12 cellular contexts compared by ENCODE assay signal in the genomic region with DNA sequence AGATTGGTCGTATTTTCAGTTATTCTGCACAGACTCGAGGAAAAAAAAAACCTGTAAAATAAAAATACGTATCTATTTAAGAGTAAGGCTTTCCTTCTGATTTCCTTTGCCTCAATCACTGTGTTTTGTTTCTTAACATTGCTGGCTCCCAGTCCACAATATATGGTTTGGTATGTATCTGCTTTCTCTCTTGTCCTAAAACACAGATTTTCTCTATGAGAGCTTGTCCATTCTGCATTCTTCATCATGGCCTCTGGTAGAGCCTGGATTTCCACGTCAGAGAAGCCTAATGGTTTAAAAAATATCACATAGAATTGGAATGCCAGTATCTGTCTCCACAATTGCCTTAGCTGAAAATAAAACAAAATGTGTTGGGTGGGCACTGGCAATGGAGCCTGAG. TPM values are rescaled to one million over a fixed set of nuclear protein-coding genes. Genes with fewer than 3 reads are reported as not detected.
DNase-seq lines count a peak whose midpoint lies in the region; ATAC-seq and TF ChIP-seq lines count a peak whose summit lies in the region.
"Had no signal": no experiment of that assay in that cellular context is flagged by ENCODE, and none has a peak within 500 bp of the region (broad histone marks: within the 10 kb centered on the region; RNA-seq: fewer than 3 reads in every experiment).

No MANE protein-coding gene starts in this region.

- no peak overlapping the region for H3K27ac Mint-ChIP-seq in MCF 10A (ENCODE audit: low read depth, unreplicated experiment)
- peak overlapping the region; percentile 84 to 96 (median 94) for H3K27ac Mint-ChIP-seq in naive B cell

- no peaks in the 10 kb centered on the region for H3K4me1 ChIP-seq in breast epithelium
- H3K4me1 ChIP-seq in urinary bladder (ENCODE audit: insufficient read depth) = peaks cover 2% of the 10 kb centered on the region

- intact Hi-C loops in breast epithelium (cut with DNase I; ENCODE audit: low total_unique reads) (no loop called here), MCF 10A (cut with micrococcal nuclease) (no loop called here)

- H3K27ac ChIP-seq in breast epithelium = peak overlapping the region; percentile 79 to 81
- H3K27ac ChIP-seq in cingulate gyrus (ENCODE audit: low read depth, low read length) = peak overlapping the region; percentile 92
- H3K27ac ChIP-seq in urinary bladder (ENCODE audit: low read depth) = peak overlapping the region; percentile 2

- H3K9me3 Mint-ChIP-seq in MCF 10A (ENCODE audit: unreplicated experiment) = no peaks in the 10 kb centered on the region
- H3K9me3 Mint-ChIP-seq in naive B cell = no peaks in the 10 kb centered on the region

- POLR2A ChIA-PET in MCF 10A (lab: Yijun Ruan, JAX) = no interaction called here

- no peaks in the 10 kb centered on the region for H3K36me3 ChIP-seq in breast epithelium
- no peaks in the 10 kb centered on the region for H3K36me3 ChIP-seq in urinary bladder (ENCODE audit: insufficient read depth)

- no TSS peak for BruUV-seq in MCF 10A (replicated peaks; lab: Mats Ljungman, UMichigan)

- TF ChIP-seq CTCF in breast epithelium (IDR thresholded peaks at IDR 0.05) = no peak
- no peak for TF ChIP-seq CTCF in MCF 10A (IDR thresholded peaks at IDR 0.05; ENCODE audit: unreplicated experiment)

- H3K4me3 ChIP-seq in breast epithelium (peak overlapping the region; percentile 59 to 68 (median 65)), urinary bladder (ENCODE audit: low read depth, low read length) (no peak overlapping the region)

- no peak overlapping the region for H3K4me3 Mint-ChIP-seq in MCF 10A (ENCODE audit: unreplicated experiment)
- peak overlapping the region; percentile 95 to 99 (median 98) for H3K4me3 Mint-ChIP-seq in naive B cell

- CTCF ChIA-PET in MCF 10A (lab: Yijun Ruan, JAX) = interaction anchor here (0.6 to 2.4 kb wide), 6 partner anchors 11 to 223 kb away, joined by 3 to 13 read pairs (median 4); a partner anchor contains a TSS

- H3K27me3 Mint-ChIP-seq in MCF 10A (ENCODE audit: insufficient read depth, unreplicated experiment) = no peaks in the 10 kb centered on the region
- H3K27me3 Mint-ChIP-seq in naive B cell = no peaks in the 10 kb centered on the region

- TF ChIP-seq POLR2A in breast epithelium (IDR thresholded peaks at IDR 0.05) = no peak

- DNase-seq in breast epithelium (ENCODE audit: low spot score in 2 of 2) = no peak
- DNase-seq in MCF 10A (ENCODE audit: unreplicated experiment) = no peak
- no peak for DNase-seq in naive B cell
- DNase-seq in NCI-H146 treated with DMSO at 0.1 percent for 48 hours (lab: John Stamatoyannopoulos, UW; ENCODE audit: unreplicated experiment) = no peak
- DNase-seq in NCI-H526 treated with DMSO at 0.1 percent for 48 hours (lab: John Stamatoyannopoulos, UW) = no peak
- DNase-seq in H4 (ENCODE audit: low spot score) = no peak
- DNase-seq: AML-193 had no signal

- no peaks in the 10 kb centered on the region for H3K4me1 Mint-ChIP-seq in MCF 10A (ENCODE audit: insufficient read depth, unreplicated experiment)
- peaks cover 51 to 67% (median 67%) of the 10 kb centered on the region in 3 donors for H3K4me1 Mint-ChIP-seq in naive B cell

- no peaks in the 10 kb centered on the region for H3K36me3 Mint-ChIP-seq in MCF 10A (ENCODE audit: insufficient read depth, unreplicated experiment)
- peaks cover 7 to 30% of the 10 kb centered on the region in 2 donors for H3K36me3 Mint-ChIP-seq in naive B cell

- H3K27me3 ChIP-seq in breast epithelium = peaks cover 0 to 7% of the 10 kb centered on the region in 2 donors

- ATAC-seq in naive B cell (ENCODE audit: low read depth in 2 of 2) = no peak

- no peaks in the 10 kb centered on the region for H3K9me3 ChIP-seq in breast epithelium

- 13% methylated on average over 4 of the region's 4 CpGs for WGBS in urinary bladder

RNA-seq across cellular contexts. Expression of a gene that starts 1.8 kb away (rescaled TPM):
- 10 to 100 TPM in 2 of 3 donors, 1 to 10 TPM in 1; 4.8 to 20.8 (median 17.0) TPM for total RNA-seq in breast epithelium
- 0.44 TPM in 1 of 2 replicates, not detected in the other for total RNA-seq in MCF 10A (2022)
- polyA plus RNA-seq in naive B cell (ENCODE audit: low read depth in 6 of 6) = 100 to 1,000 TPM; 102 to 329 (median 161) TPM
- 23.0 TPM for total RNA-seq in urinary bladder
- polyA plus RNA-seq in urinary bladder = 36.2 TPM
- total RNA-seq in H4 (2014; rRNA removed; shearing (Covaris generic)) = not detected in 2 replicates

RNA-seq across cellular contexts. Expression of a gene that starts 40.7 kb away (rescaled TPM):
- total RNA-seq in breast epithelium (under 1 TPM in 2 of 3 donors, not detected in 1; 0.15 to 0.48 TPM), MCF 10A (2022) (not detected in 2 replicates), urinary bladder (1.9 TPM)
- polyA plus RNA-seq in naive B cell (ENCODE audit: low read depth in 6 of 6) (under 1 TPM in 2 of 6 donors, not detected in 4; 0.34 to 0.98 TPM), urinary bladder (not detected)
- not detected in 2 replicates for total RNA-seq in H4 (2014; rRNA removed; shearing (Covaris generic))
- total RNA-seq: endothelial cell of umbilical vein, myocyte, RPMI7951 had no signal
- polyA plus RNA-seq: endothelial cell of umbilical vein had no signal

Comparison
In these comparisons a context has a peak if more than half of its experiments do, and no peak if none do; other contexts are left out.
1. H3K27ac ChIP-seq: peak in every context shown above with its lines; median percentile 92 in cingulate gyrus; 80 in breast epithelium; 2 in urinary bladder.